ENCODE assay signal across 8 cellular contexts in the genomic region with DNA sequence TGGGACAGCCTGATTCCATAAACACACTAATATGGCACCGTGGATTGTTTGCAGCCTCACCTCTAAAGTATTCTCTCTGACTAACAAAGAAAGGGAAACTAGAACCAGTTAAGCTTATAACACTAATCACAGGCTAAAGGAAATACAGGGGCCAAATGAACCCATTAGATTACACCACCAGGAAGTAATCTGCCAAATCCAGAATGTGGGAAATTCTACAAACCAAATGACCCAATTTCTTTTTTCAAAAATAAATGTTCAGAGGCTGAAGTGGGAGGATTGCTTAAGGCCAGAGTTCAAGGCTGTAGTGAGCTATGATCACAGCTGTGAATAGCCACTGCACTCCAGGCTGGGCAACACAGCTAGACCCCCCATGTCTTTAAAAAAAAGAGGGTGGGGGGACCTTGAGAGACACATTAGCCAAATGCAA. TPM values are rescaled to one million over a fixed set of nuclear protein-coding genes. Genes with fewer than 3 reads are reported as not detected.
DNase-seq lines count a peak whose midpoint lies in the region; ATAC-seq and TF ChIP-seq lines count a peak whose summit lies in the region.

No MANE protein-coding gene starts in this region.

- H3K4me3 ChIP-seq in body of pancreas (no peak overlapping the region), vagina (peak overlapping the region; percentile 75 to 76)

- H3K36me3 Mint-ChIP-seq in memory B cell, result no peaks in the 10 kb centered on the region

- DNase-seq in DMS53 (lab: John Stamatoyannopoulos, UW) (peak; percentile 74), KBM-7 (peak; percentile 34), body of pancreas (peak in 3 of 4 donors; percentile 5 to 54 (median 26)), memory B cell (ENCODE audit: low spot score in 2 of 2) (no peak), vagina (ENCODE audit: extremely low spot score in 2 of 2) (no peak), hippocampal formation (lab: John Stamatoyannopoulos, UW) (no peak), amniotic stem cell (lab: John Stamatoyannopoulos, UW) (no peak)

- no peaks in the 10 kb centered on the region for H3K27me3 Mint-ChIP-seq in memory B cell

- H3K9me3 Mint-ChIP-seq in memory B cell, result no peaks in the 10 kb centered on the region

- ATAC-seq in body of pancreas (peak; percentile 61), memory B cell (ENCODE audit: low read depth) (no peak), HG03469 (IDR thresholded peaks at IDR 0.05; ENCODE audit: unreplicated experiment) (no peak)

- TF ChIP-seq POLR2A in body of pancreas (IDR thresholded peaks at IDR 0.05), result peak in 2 of 3 donors; percentile 80 to 82
- no peak for TF ChIP-seq POLR2A in vagina (IDR thresholded peaks at IDR 0.05)

- H3K4me3 Mint-ChIP-seq in memory B cell, result no peak overlapping the region

- H3K4me1 ChIP-seq in body of pancreas, result peaks cover 35% of the 10 kb centered on the region
- H3K4me1 ChIP-seq in vagina, result peaks cover 26% of the 10 kb centered on the region

- TF ChIP-seq CTCF in body of pancreas (IDR thresholded peaks at IDR 0.05) (no peak), vagina (IDR thresholded peaks at IDR 0.05) (no peak)

- 13 to 16% methylated on average over 1 of the region's 1 CpG for WGBS in body of pancreas, 2 donors

- in situ Hi-C loops in KBM-7 (cut with MboI; ENCODE audit: low pct_unique_long_range_greater_than_20kb, low sequenced_read_pairs), result no loop called here

- peak overlapping the region; percentile 97 to 100 (median 99) for H3K27ac ChIP-seq in body of pancreas
- peak overlapping the region; percentile 95 for H3K27ac ChIP-seq in vagina

- H3K36me3 ChIP-seq in body of pancreas (replicated peaks in 1 of 2; ENCODE audit: insufficient read depth in 1 of 2, low read depth in 2 of 2) (no peaks in the 10 kb centered on the region), vagina (no peaks in the 10 kb centered on the region)

- peaks cover 6% of the 10 kb centered on the region for H3K4me1 Mint-ChIP-seq in memory B cell

- peak overlapping the region; percentile 91 for H3K27ac Mint-ChIP-seq in memory B cell

- intact Hi-C loops in body of pancreas (cut with DNase I), result no loop called here
- intact Hi-C loops in vagina (cut with DNase I), result loop anchor here (2.0 kb wide), 1 partner anchor 71 kb away; the partner anchor contains the start of gene IMPA2

- H3K9me3 ChIP-seq in body of pancreas, result no peaks in the 10 kb centered on the region
- H3K9me3 ChIP-seq in vagina, result no peaks in the 10 kb centered on the region

- H3K27me3 ChIP-seq in body of pancreas (no peaks in the 10 kb centered on the region), vagina (no peaks in the 10 kb centered on the region)

RNA-seq across cellular contexts. Expression of gene MPPE1, which starts 1.5 kb away (rescaled TPM):
- total RNA-seq in body of pancreas, result 10 to 100 TPM; 29.0 to 43.1 TPM
- 24.6 TPM for total RNA-seq in vagina

RNA-seq across cellular contexts. Expression of gene CHMP1B, which starts 58.4 kb away (rescaled TPM):
- total RNA-seq in body of pancreas, result 10 to 100 TPM; 23.1 to 27.4 TPM
- total RNA-seq in vagina, result 44.7 TPM

Comparison
In these comparisons a context has a peak if more than half of its experiments do, and no peak if none do; other contexts are left out.
1. DNase-seq: peak in DMS53 (single experiment), KBM-7 (single experiment) and body of pancreas (3 of 4); none in memory B cell (0 of 2), vagina (0 of 2), hippocampal formation (0 of 2) and amniotic stem cell (single experiment).
2. H3K4me3 ChIP-seq: peak in vagina (2 of 2); none in body of pancreas (0 of 2).
3. POLR2A ChIP-seq: peak in body of pancreas (2 of 3); none in vagina (0 of 2).